ENCODE assay signal across 9 cellular contexts in genomic region chr12:109134186-109134917, GRCh38. TPM values are rescaled to one million over a fixed set of nuclear protein-coding genes. Genes with fewer than 3 reads are reported as not detected.
A peak's percentile ranks its signal among the peaks of the same experiment; 100 is the strongest.
DNase-seq lines count a peak whose midpoint lies in the region; ATAC-seq and TF ChIP-seq lines count a peak whose summit lies in the region.
"Had no signal": no experiment of that assay in that cellular context is flagged by ENCODE, and none has a peak within 500 bp of the region (broad histone marks: within the 10 kb centered on the region; RNA-seq: fewer than 3 reads in every experiment).

No MANE protein-coding gene starts in this region.

- no TSS peak for BruUV-seq in IMR-90 (replicated peaks; lab: Mats Ljungman, UMichigan)

- TF ChIP-seq RAD21 in IMR-90 (IDR thresholded peaks at IDR 0.05; ENCODE audit: low read length), result peak; percentile 36
- peak; percentile 87 to 93 for TF ChIP-seq RAD21 in liver (IDR thresholded peaks at IDR 0.05)

- no peak for TF ChIP-seq POLR2A in IMR-90 (IDR thresholded peaks at IDR 0.05; ENCODE audit: low read depth, low read length)

- H3K4ac ChIP-seq in IMR-90 (ENCODE audit: low read depth, low read length), result no peak overlapping the region

- WGBS in IMR-90 (ENCODE audit: extremely low coverage in 2 of 2, insufficient read length in 1 of 2), 2 experiments, result 0% methylated on average over 1 of the region's 6 CpGs; no CpG with 5 or more reads in 1 of the 2 experiments
- WGBS in liver, result 25% methylated on average over 6 of the region's 6 CpGs

- no peak overlapping the region for H2AK5ac ChIP-seq in IMR-90 (ENCODE audit: low read depth, low read length)

- peak; percentile 67 for DNase-seq in AG09319 (ENCODE audit: extremely low read depth, low read depth)
- DNase-seq in IMR-90, result no peak
- peak in 3 of 61 donors; percentile 4 to 19 (median 5) for DNase-seq in caudate nucleus (lab: John Stamatoyannopoulos, UW)
- DNase-seq in NAMALWA (ENCODE audit: low spot score), result no peak
- DNase-seq in DMS153 (lab: John Stamatoyannopoulos, UW), result no peak
- DNase-seq in GM19240 (ENCODE audit: insufficient read length, low spot score), result no peak
- DNase-seq: NCI-H1092 treated with DMSO at 0.1 percent for 48 hours had no signal

- dilution Hi-C loops in IMR-90 (cut with HindIII; ENCODE audit: low sequenced_read_pairs, unreplicated experiment), result no loop called here

- H3K27ac ChIP-seq in IMR-90 (ENCODE audit: insufficient read depth, low read length), result no peak overlapping the region
- peak overlapping the region; percentile 20 for H3K27ac ChIP-seq in caudate nucleus (ENCODE audit: low read depth, low read length)
- peak overlapping the region; percentile 43 to 48 for H3K27ac ChIP-seq in liver (ENCODE audit: low read depth in 1 of 2, low read length in 2 of 2)

- no peak overlapping the region for H2BK15ac ChIP-seq in IMR-90 (ENCODE audit: low read depth, low read length)

- peaks cover 4% of the 10 kb centered on the region; the same call in 1 of the 2 replicates for H3K4me1 ChIP-seq in IMR-90 (ENCODE audit: control insufficient read depth, insufficient read depth, low read length)
- H3K4me1 ChIP-seq in liver (ENCODE audit: control insufficient read depth in 4 of 4, insufficient read depth in 4 of 4, low read length in 3 of 4), result peaks cover 14 to 80% (median 51%) of the 10 kb centered on the region in 4 donors

- in situ Hi-C loops in IMR-90 (cut with MboI; ENCODE audit: low sequenced_read_pairs), result no loop called here

- H2BK20ac ChIP-seq in IMR-90 (ENCODE audit: low read depth, low read length), result no peak overlapping the region

- POLR2A ChIA-PET in IMR-90 (lab: Charles Lee; ENCODE audit: unreplicated experiment), result no interaction called here

- H4K91ac ChIP-seq in IMR-90 (ENCODE audit: insufficient read depth, low read depth, low read length), result no peak overlapping the region

- H4K8ac ChIP-seq in IMR-90 (ENCODE audit: low read depth in 2 of 2, low read length in 2 of 2), result no peak overlapping the region

- peak; percentile 73 for TF ChIP-seq CTCF in AG09319 (IDR thresholded peaks at IDR 0.05; ENCODE audit: low read depth, low read length)
- TF ChIP-seq CTCF in IMR-90 (conservative IDR thresholded peaks at IDR 0.05; ENCODE audit: low read depth, low read length), result peak; percentile 38
- TF ChIP-seq CTCF in liver (IDR thresholded peaks at IDR 0.05; ENCODE audit: low read depth, low read length, missing input control), result peak; percentile 71

- H3K36me3 ChIP-seq in IMR-90 (ENCODE audit: control insufficient read depth, insufficient read depth, low read length), result no peaks in the 10 kb centered on the region
- H3K36me3 ChIP-seq in liver (ENCODE audit: control insufficient read depth in 4 of 4, insufficient read depth in 3 of 4, low read depth in 1 of 4, low read length in 3 of 4), result no peaks in the 10 kb centered on the region

- no peak overlapping the region for H3K56ac ChIP-seq in IMR-90 (ENCODE audit: extremely low read depth, insufficient read depth, low read length)

- no peak overlapping the region for H3K18ac ChIP-seq in IMR-90 (ENCODE audit: low read depth, low read length)

- CTCF ChIA-PET in IMR-90 (lab: Yijun Ruan, JAX), result interaction anchor here (0.9 to 1.1 kb wide), 2 partner anchors 10 to 23 kb away, joined by 3 read pairs; no protein-coding TSS in a partner anchor

- no peak overlapping the region for H2BK5ac ChIP-seq in IMR-90 (ENCODE audit: low read depth, low read length, poor library complexity, severe bottlenecking)

- no peaks in the 10 kb centered on the region for H3K9me3 ChIP-seq in IMR-90 (ENCODE audit: control insufficient read depth, insufficient read depth, low read length)
- no peaks in the 10 kb centered on the region for H3K9me3 ChIP-seq in liver (ENCODE audit: control insufficient read depth in 4 of 4, low read length in 3 of 4)

- H3K4me2 ChIP-seq in IMR-90 (ENCODE audit: low read depth, low read length), result no peak overlapping the region

- H2AK9ac ChIP-seq in IMR-90 (replicated peaks; ENCODE audit: low read depth, low read length, poor library complexity), result peak overlapping the region; percentile 81

- no peak overlapping the region for H3K4me3 ChIP-seq in IMR-90 (ENCODE audit: insufficient read depth, low read depth, low read length)
- peak overlapping the region in 2 of 3 donors; percentile 8 to 12 for H3K4me3 ChIP-seq in liver (ENCODE audit: low read depth in 1 of 3, low read length in 3 of 3)

- ATAC-seq in IMR-90 (ENCODE audit: low read depth), result peak; percentile 82
- no peak for ATAC-seq in GM21360 (IDR thresholded peaks at IDR 0.05; ENCODE audit: unreplicated experiment)

- no peak overlapping the region for H4K5ac ChIP-seq in IMR-90 (ENCODE audit: low read depth, low read length)

- H2AFZ ChIP-seq in IMR-90 (replicated peaks; ENCODE audit: low read length, poor library complexity), result no peak overlapping the region

- no peaks in the 10 kb centered on the region for H3K79me1 ChIP-seq in IMR-90 (ENCODE audit: low read depth in 1 of 2, low read length in 2 of 2)

- H2BK120ac ChIP-seq in IMR-90 (ENCODE audit: low read depth, low read length), result no peak overlapping the region

- H3K23ac ChIP-seq in IMR-90 (ENCODE audit: low read depth, low read length), result no peak overlapping the region

- no peaks in the 10 kb centered on the region for H3K9me1 ChIP-seq in IMR-90 (ENCODE audit: insufficient read depth, low read length)

- peaks cover 6% of the 10 kb centered on the region for H3K27me3 ChIP-seq in IMR-90 (ENCODE audit: control insufficient read depth, insufficient read depth, low read length)
- H3K27me3 ChIP-seq in liver (ENCODE audit: control insufficient read depth in 4 of 4, insufficient read depth in 4 of 4, low read length in 3 of 4), result no peaks in the 10 kb centered on the region

- no peaks in the 10 kb centered on the region for H4K20me1 ChIP-seq in IMR-90 (ENCODE audit: insufficient read depth, low read length)

- H3K9ac ChIP-seq in IMR-90 (ENCODE audit: low read depth, low read length) (no peak overlapping the region), liver (ENCODE audit: low read depth in 1 of 2, low read length in 2 of 2) (peak overlapping the region in 1 of 2 donors; percentile 63)

- intact Hi-C loops in IMR-90 (cut with micrococcal nuclease), result loop anchor here (1.0 to 2.0 kb wide), 2 partner anchors 121 to 250 kb away; no protein-coding TSS in a partner anchor

- no peak overlapping the region for H3K14ac ChIP-seq in IMR-90 (replicated peaks; ENCODE audit: low read depth, low read length)

TF ChIP-seq in IMR-90, 13 proteins besides CTCF, POLR2A, EP300 and RAD21:
- TF ChIP-seq BHLHE40 (IDR thresholded peaks at IDR 0.05; ENCODE audit: low read depth, low read length), result no peak
- peak; percentile 39 for TF ChIP-seq SMC3 (IDR thresholded peaks at IDR 0.05; ENCODE audit: low read depth, low read length)

TF ChIP-seq in liver, 16 proteins besides CTCF, POLR2A, EP300 and RAD21 (continues in another document):
- TF ChIP-seq YY1 (IDR thresholded peaks at IDR 0.05) (peak; percentile 85), MAX (IDR thresholded peaks at IDR 0.05) (peak; percentile 81), SP1 (IDR thresholded peaks at IDR 0.05) (peak; percentile 75), GABPA (IDR thresholded peaks at IDR 0.05 in 1 of 2, conservative IDR thresholded peaks at IDR 0.05 in 1 of 2) (peak in 1 of 2 donors; percentile 34), EGR1 (IDR thresholded peaks at IDR 0.05; ENCODE audit: low read depth in 2 of 2) (peak in 1 of 2 donors; percentile 56), RXRA (IDR thresholded peaks at IDR 0.05) (peak; percentile 91 to 92), TAF1 (conservative IDR thresholded peaks at IDR 0.05) (no peak), NR2F2 (IDR thresholded peaks at IDR 0.05) (peak; percentile 94)

RNA-seq across cellular contexts. Expression of gene ACACB, which starts 18.0 kb away (rescaled TPM):
- 1.1 and 2.0 TPM in 2 replicates for total RNA-seq in IMR-90 (2012; rRNA removed)
- polyA plus RNA-seq in IMR-90 (2012; rRNA removed), result 1.3 and 2.1 TPM in 2 replicates
- polyA plus RNA-seq in IMR-90 (2012; cell fraction: cytosol; rRNA removed), result 0.87 and 1.3 TPM in 2 replicates
- polyA plus RNA-seq in IMR-90 (2012; cell fraction: nucleus; rRNA removed; ENCODE audit: low replicate concordance), result 3.0 and 3.9 TPM in 2 replicates
- total RNA-seq in liver, result 100 to 1,000 TPM in 1 of 2 donors, 10 to 100 TPM in 1; 12.9 to 288 TPM
- polyA plus RNA-seq in liver, result 10 to 100 TPM; 46.5 to 57.8 TPM

RNA-seq across cellular contexts. Expression of gene UNG, which starts 37.0 kb away (rescaled TPM):
- total RNA-seq in IMR-90 (2012; rRNA removed) (13.1 and 13.3 TPM in 2 replicates), liver (10 to 100 TPM in 1 of 2 donors, 1 to 10 TPM in 1; 9.4 to 22.1 TPM)
- polyA plus RNA-seq in IMR-90 (2012; rRNA removed) (14.5 and 16.0 TPM in 2 replicates), liver (10 to 100 TPM; 14.1 to 15.7 TPM)
- polyA plus RNA-seq in IMR-90 (2012; cell fraction: cytosol; rRNA removed), result 7.7 and 16.7 TPM in 2 replicates
- 4.3 and 7.7 TPM in 2 replicates for polyA plus RNA-seq in IMR-90 (2012; cell fraction: nucleus; rRNA removed; ENCODE audit: low replicate concordance)

RNA-seq across cellular contexts. Expression of gene ALKBH2, which starts 41.1 kb away (rescaled TPM):
- total RNA-seq in IMR-90 (2012; rRNA removed) (14.9 and 18.3 TPM in 2 replicates), liver (10 to 100 TPM in 1 of 2 donors, 1 to 10 TPM in 1; 6.8 to 24.2 TPM)
- polyA plus RNA-seq in IMR-90 (2012; rRNA removed) (14.1 and 17.8 TPM in 2 replicates), liver (10 to 100 TPM; 15.7 to 24.7 TPM)
- 8.6 and 11.2 TPM in 2 replicates for polyA plus RNA-seq in IMR-90 (2012; cell fraction: cytosol; rRNA removed)
- polyA plus RNA-seq in IMR-90 (2012; cell fraction: nucleus; rRNA removed; ENCODE audit: low replicate concordance), result 20.8 and 47.9 TPM in 2 replicates
